ENCODE assay signal across 23 cellular contexts in genomic region chr12:105480162-105480561, GRCh38.
DNase-seq lines count a peak whose midpoint lies in the region; ATAC-seq, FAIRE-seq and TF ChIP-seq lines count a peak whose summit lies in the region.
"Had no signal": no experiment of that assay in that cellular context is flagged by ENCODE, and none has a peak within 500 bp of the region (broad histone marks: within the 10 kb centered on the region; RNA-seq: fewer than 3 reads in every experiment).

No MANE protein-coding gene starts in this region.

- intact Hi-C loops in Caco-2 (cut with micrococcal nuclease; ENCODE audit: unreplicated experiment), result loop anchor here (1.0 kb wide), 2 partner anchors 12 to 35 kb away; no protein-coding TSS in a partner anchor
- intact Hi-C loops in activated CD4-positive, alpha-beta T cell treated with anti-CD3 and anti-CD28 coated beads, Interleukin-2, amount 10 ng/mL, durations not matched to agents 24 days and 14 days (cut with micrococcal nuclease), result no loop called here

- H3K4me1 ChIP-seq in Caco-2, result peaks cover 32% of the 10 kb centered on the region
- H3K4me1 ChIP-seq: vagina had no signal

- H3K27ac Mint-ChIP-seq in Caco-2 (ENCODE audit: unreplicated experiment) (peak overlapping the region; percentile 65), mesothelial cell of epicardium (peak overlapping the region; percentile 26)
- no peak overlapping the region for H3K27ac Mint-ChIP-seq in activated naive CD8-positive, alpha-beta T cell treated with anti-CD3 and anti-CD28 coated beads, Interleukin-2, amount 50 U/mL, for 24 hours
- H3K27ac Mint-ChIP-seq in activated CD4-positive, alpha-beta T cell treated with anti-CD3 and anti-CD28 coated beads, Interleukin-2, amount 10 ng/mL, durations not matched to agents 24 days and 14 days, result no peak overlapping the region
- H3K27ac Mint-ChIP-seq: activated CD4-positive, alpha-beta memory T cell treated with anti-CD3 and anti-CD28 coated beads, Interleukin-2, amount 10 ng/mL, durations not matched to agents 7 days and 5 days; CD14-positive monocyte; naive thymus-derived CD8-positive, alpha-beta T cell; progenitor cell of endocrine pancreas had no signal

- TF ChIP-seq CTCF in Caco-2 (IDR thresholded peaks at IDR 0.05; ENCODE audit: insufficient read depth in 1 of 2, low read depth in 1 of 2, low read length in 1 of 2, severe bottlenecking in 1 of 2, unreplicated experiment in 1 of 2) (no peak), mesothelial cell of epicardium (IDR thresholded peaks at IDR 0.05; ENCODE audit: unreplicated experiment) (no peak), GM13976 (IDR thresholded peaks at IDR 0.05; ENCODE audit: borderline replicate concordance, control extremely low read depth, extremely low read depth, insufficient read depth, missing control alignments) (no peak)

- CTCF ChIA-PET in Caco-2 (lab: Charles Lee), result interaction anchor here (0.6 to 1.2 kb wide), 2 partner anchors 60 to 744 kb away, joined by 3 read pairs; no protein-coding TSS in a partner anchor

- H3K4me1 Mint-ChIP-seq in Caco-2 (ENCODE audit: low read depth, unreplicated experiment) (peaks cover 46% of the 10 kb centered on the region), mesothelial cell of epicardium (peaks cover 19% of the 10 kb centered on the region)
- no peaks in the 10 kb centered on the region for H3K4me1 Mint-ChIP-seq in activated naive CD8-positive, alpha-beta T cell treated with anti-CD3 and anti-CD28 coated beads, Interleukin-2, amount 50 U/mL, for 24 hours
- no peaks in the 10 kb centered on the region for H3K4me1 Mint-ChIP-seq in activated CD4-positive, alpha-beta T cell treated with anti-CD3 and anti-CD28 coated beads, Interleukin-2, amount 10 ng/mL, durations not matched to agents 24 days and 14 days
- H3K4me1 Mint-ChIP-seq: CD14-positive monocyte; naive thymus-derived CD8-positive, alpha-beta T cell had no signal

- DNase-seq in Caco-2 (peak; percentile 55 to 65), M059J (ENCODE audit: low read depth) (peak; percentile 69), dermis blood vessel endothelial cell (peak; percentile 74), mesothelial cell of epicardium (ENCODE audit: low spot score in 2 of 2, unreplicated experiment in 2 of 2) (no peak), GM12891 (ENCODE audit: insufficient read length, low spot score) (no peak), GM13976 (ENCODE audit: low spot score) (no peak)
- no peak for DNase-seq in activated naive CD8-positive, alpha-beta T cell treated with anti-CD3 and anti-CD28 coated beads, Interleukin-2, amount 50 U/mL, for 24 hours
- DNase-seq in activated CD4-positive, alpha-beta T cell treated with anti-CD3 and anti-CD28 coated beads, Interleukin-2, amount 10 ng/mL, durations not matched to agents 24 days and 14 days, result no peak
- DNase-seq: activated CD4-positive, alpha-beta memory T cell treated with anti-CD3 and anti-CD28 coated beads, Interleukin-2, amount 10 ng/mL, durations not matched to agents 7 days and 5 days; activated naive CD4-positive, alpha-beta T cell treated with Interleukin-2 at 50 U/mL for 16 hours; activated T-cell treated with anti-CD3 and anti-CD28 coated beads, Interleukin-2, amount 50 U/mL, for 1 hour; kidney; naive thymus-derived CD8-positive, alpha-beta T cell; NCI-H1048; NCI-H524; Right ventricle myocardium superior; stimulated activated CD4-positive, alpha-beta T cell treated with anti-CD3 and anti-CD28 coated beads, Interleukin-4, amount 100 ng/mL, for 4 hours; T-helper 1 cell had no signal

- peaks cover 18% of the 10 kb centered on the region for H3K9me3 Mint-ChIP-seq in Caco-2 (ENCODE audit: unreplicated experiment)
- H3K9me3 Mint-ChIP-seq in mesothelial cell of epicardium, result peaks cover 4% of the 10 kb centered on the region
- no peaks in the 10 kb centered on the region for H3K9me3 Mint-ChIP-seq in activated naive CD8-positive, alpha-beta T cell treated with anti-CD3 and anti-CD28 coated beads, Interleukin-2, amount 50 U/mL, for 24 hours
- H3K9me3 Mint-ChIP-seq in activated CD4-positive, alpha-beta T cell treated with anti-CD3 and anti-CD28 coated beads, Interleukin-2, amount 10 ng/mL, durations not matched to agents 24 days and 14 days, result no peaks in the 10 kb centered on the region
- H3K9me3 Mint-ChIP-seq: activated CD4-positive, alpha-beta memory T cell treated with anti-CD3 and anti-CD28 coated beads, Interleukin-2, amount 10 ng/mL, durations not matched to agents 7 days and 5 days had no signal

- no peaks in the 10 kb centered on the region for H3K9me3 ChIP-seq in Caco-2
- H3K9me3 ChIP-seq: vagina had no signal

- no peaks in the 10 kb centered on the region for H3K27me3 Mint-ChIP-seq in Caco-2 (ENCODE audit: insufficient read depth, unreplicated experiment)
- H3K27me3 Mint-ChIP-seq in mesothelial cell of epicardium (ENCODE audit: low read depth), result no peaks in the 10 kb centered on the region
- H3K27me3 Mint-ChIP-seq in activated naive CD8-positive, alpha-beta T cell treated with anti-CD3 and anti-CD28 coated beads, Interleukin-2, amount 50 U/mL, for 24 hours, result peaks cover 3% of the 10 kb centered on the region
- H3K27me3 Mint-ChIP-seq in activated CD4-positive, alpha-beta T cell treated with anti-CD3 and anti-CD28 coated beads, Interleukin-2, amount 10 ng/mL, durations not matched to agents 24 days and 14 days, result peaks cover 10% of the 10 kb centered on the region
- H3K27me3 Mint-ChIP-seq: progenitor cell of endocrine pancreas had no signal

- no peak for FAIRE-seq in GM12891 (lab: Jason Lieb, UNC)
- FAIRE-seq: colon, kidney had no signal

- no peaks in the 10 kb centered on the region for H3K36me3 Mint-ChIP-seq in Caco-2 (ENCODE audit: insufficient read depth, unreplicated experiment)
- H3K36me3 Mint-ChIP-seq in mesothelial cell of epicardium, result no peaks in the 10 kb centered on the region
- no peaks in the 10 kb centered on the region for H3K36me3 Mint-ChIP-seq in activated naive CD8-positive, alpha-beta T cell treated with anti-CD3 and anti-CD28 coated beads, Interleukin-2, amount 50 U/mL, for 24 hours (ENCODE audit: low read depth)
- no peaks in the 10 kb centered on the region for H3K36me3 Mint-ChIP-seq in activated CD4-positive, alpha-beta T cell treated with anti-CD3 and anti-CD28 coated beads, Interleukin-2, amount 10 ng/mL, durations not matched to agents 24 days and 14 days (ENCODE audit: low read depth)
- H3K36me3 Mint-ChIP-seq: CD14-positive monocyte; naive thymus-derived CD8-positive, alpha-beta T cell had no signal

- no peak overlapping the region for H3K4me3 Mint-ChIP-seq in Caco-2 (ENCODE audit: unreplicated experiment)
- H3K4me3 Mint-ChIP-seq in mesothelial cell of epicardium, result no peak overlapping the region
- H3K4me3 Mint-ChIP-seq in activated naive CD8-positive, alpha-beta T cell treated with anti-CD3 and anti-CD28 coated beads, Interleukin-2, amount 50 U/mL, for 24 hours, result no peak overlapping the region
- no peak overlapping the region for H3K4me3 Mint-ChIP-seq in activated CD4-positive, alpha-beta T cell treated with anti-CD3 and anti-CD28 coated beads, Interleukin-2, amount 10 ng/mL, durations not matched to agents 24 days and 14 days
- H3K4me3 Mint-ChIP-seq: activated CD4-positive, alpha-beta memory T cell treated with anti-CD3 and anti-CD28 coated beads, Interleukin-2, amount 10 ng/mL, durations not matched to agents 7 days and 5 days; CD14-positive monocyte; naive thymus-derived CD8-positive, alpha-beta T cell had no signal

- H3K4me3 ChIP-seq in Caco-2 (ENCODE audit: low read depth, low read length), result no peak overlapping the region
- H3K4me3 ChIP-seq: hepatocyte, vagina had no signal

- in situ Hi-C loops in GM13976 (cut with MboI; ENCODE audit: low sequenced_read_pairs, unreplicated experiment), result no loop called here

- ATAC-seq in activated naive CD8-positive, alpha-beta T cell treated with anti-CD3 and anti-CD28 coated beads, Interleukin-2, amount 50 U/mL, for 24 hours, result no peak
- ATAC-seq: naive thymus-derived CD8-positive, alpha-beta T cell had no signal

- no TSS peak for BruUV-seq in Caco-2 (replicated peaks; lab: Mats Ljungman, UMichigan)

- TF ChIP-seq POLR2A in GM12891 (IDR thresholded peaks at IDR 0.05; ENCODE audit: low read depth, low read length), result no peak

- no peaks in the 10 kb centered on the region for H3K36me3 ChIP-seq in Caco-2 (ENCODE audit: control insufficient read depth, insufficient read depth, low read length)
- H3K36me3 ChIP-seq: vagina had no signal

- POLR2A ChIA-PET in Caco-2 (lab: Charles Lee), result interaction anchor here (1.0 kb wide), 1 partner anchor 35 kb away, joined by 8 read pairs; no protein-coding TSS in a partner anchor

- H3K27me3 ChIP-seq in Caco-2 (replicated peaks; ENCODE audit: control insufficient read depth, insufficient read depth, low read length), result no peaks in the 10 kb centered on the region
- H3K27me3 ChIP-seq: hepatocyte, vagina had no signal

TF ChIP-seq in GM12891, 5 proteins besides CTCF, POLR2A, EP300 and RAD21:
- TF ChIP-seq TAF1 (IDR thresholded peaks at IDR 0.05; ENCODE audit: low read depth, low read length), result no peak
- no peak for TF ChIP-seq PAX5 (IDR thresholded peaks at IDR 0.05; ENCODE audit: insufficient read depth, low read length, severe bottlenecking)
- TF ChIP-seq POLR2AphosphoS5 (IDR thresholded peaks at IDR 0.05; ENCODE audit: low read depth, low read length), result no peak
- no peak for TF ChIP-seq POU2F2 (IDR thresholded peaks at IDR 0.05; ENCODE audit: low read depth, low read length)
- TF ChIP-seq SPI1 (IDR thresholded peaks at IDR 0.05; ENCODE audit: low read depth, low read length), result no peak

Comparison
In these comparisons a context has a peak if more than half of its experiments do, and no peak if none do; other contexts are left out.
1. DNase-seq: peak in Caco-2 (2 of 2), M059J (single experiment) and dermis blood vessel endothelial cell (single experiment); none in mesothelial cell of epicardium (0 of 2), activated naive CD8-positive, alpha-beta T cell treated with anti-CD3 and anti-CD28 coated beads, Interleukin-2, amount 50 U/mL, for 24 hours (single experiment), activated CD4-positive, alpha-beta T cell treated with anti-CD3 and anti-CD28 coated beads, Interleukin-2, amount 10 ng/mL, durations not matched to agents 24 days and 14 days (single experiment), GM12891 (single experiment) and GM13976 (single experiment).
2. H3K27ac Mint-ChIP-seq: peak in Caco-2 (single experiment) and mesothelial cell of epicardium (single experiment); none in activated naive CD8-positive, alpha-beta T cell treated with anti-CD3 and anti-CD28 coated beads, Interleukin-2, amount 50 U/mL, for 24 hours (single experiment) and activated CD4-positive, alpha-beta T cell treated with anti-CD3 and anti-CD28 coated beads, Interleukin-2, amount 10 ng/mL, durations not matched to agents 24 days and 14 days (single experiment).